ENCODE assay signal across 1 cellular context in the genomic region with DNA sequence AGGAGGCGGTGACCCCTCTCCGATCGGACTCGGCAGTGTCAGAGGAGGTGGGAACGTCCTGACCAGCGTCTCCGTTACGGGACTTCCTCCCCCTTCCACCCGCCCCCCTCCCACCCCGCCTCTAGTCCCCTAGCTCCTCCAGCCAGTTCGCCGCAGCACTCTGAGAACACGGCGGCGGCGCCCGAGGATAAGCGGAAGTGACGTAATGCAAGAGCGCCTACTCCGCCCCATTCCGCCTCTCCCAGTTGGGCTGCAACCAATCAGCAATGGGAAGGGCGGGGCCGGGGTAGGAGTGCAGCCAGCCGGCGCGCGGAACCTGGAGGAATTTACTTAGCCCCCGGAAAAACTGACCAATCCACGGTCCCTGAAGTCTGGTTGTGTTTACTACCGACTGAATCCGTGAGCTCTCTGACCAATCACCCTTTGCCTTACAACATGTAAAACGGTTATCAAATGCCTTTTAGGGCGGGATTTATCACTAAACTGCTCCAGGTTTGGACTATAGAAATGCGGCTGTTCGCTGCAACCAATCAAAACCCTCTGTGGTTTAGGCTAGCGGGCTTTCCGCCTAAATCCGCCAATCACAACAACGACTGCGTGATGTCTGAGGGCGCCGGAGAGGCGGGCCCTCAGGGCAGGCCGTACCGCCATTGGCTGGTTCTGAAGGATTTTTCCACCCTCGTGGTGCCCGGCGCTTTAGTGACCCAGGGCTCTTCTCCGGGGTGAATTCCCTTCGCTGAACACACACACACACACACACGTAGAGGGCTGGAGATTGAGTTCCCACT.
TF ChIP-seq lines count a peak whose summit lies in the region.

A gene with protein sequence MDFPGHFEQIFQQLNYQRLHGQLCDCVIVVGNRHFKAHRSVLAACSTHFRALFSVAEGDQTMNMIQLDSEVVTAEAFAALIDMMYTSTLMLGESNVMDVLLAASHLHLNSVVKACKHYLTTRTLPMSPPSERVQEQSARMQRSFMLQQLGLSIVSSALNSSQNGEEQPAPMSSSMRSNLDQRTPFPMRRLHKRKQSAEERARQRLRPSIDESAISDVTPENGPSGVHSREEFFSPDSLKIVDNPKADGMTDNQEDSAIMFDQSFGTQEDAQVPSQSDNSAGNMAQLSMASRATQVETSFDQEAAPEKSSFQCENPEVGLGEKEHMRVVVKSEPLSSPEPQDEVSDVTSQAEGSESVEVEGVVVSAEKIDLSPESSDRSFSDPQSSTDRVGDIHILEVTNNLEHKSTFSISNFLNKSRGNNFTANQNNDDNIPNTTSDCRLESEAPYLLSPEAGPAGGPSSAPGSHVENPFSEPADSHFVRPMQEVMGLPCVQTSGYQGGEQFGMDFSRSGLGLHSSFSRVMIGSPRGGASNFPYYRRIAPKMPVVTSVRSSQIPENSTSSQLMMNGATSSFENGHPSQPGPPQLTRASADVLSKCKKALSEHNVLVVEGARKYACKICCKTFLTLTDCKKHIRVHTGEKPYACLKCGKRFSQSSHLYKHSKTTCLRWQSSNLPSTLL (minus strand): TSS at position 202 of the 788 bp plus-strand sequence. CDS start 22,899 bp downstream, outside the sequence.

TF ChIP-seq in GM12878, 131 proteins besides CTCF, POLR2A, EP300 and RAD21 (continued from another document and continues in another):
- TF ChIP-seq, protein P1, sequence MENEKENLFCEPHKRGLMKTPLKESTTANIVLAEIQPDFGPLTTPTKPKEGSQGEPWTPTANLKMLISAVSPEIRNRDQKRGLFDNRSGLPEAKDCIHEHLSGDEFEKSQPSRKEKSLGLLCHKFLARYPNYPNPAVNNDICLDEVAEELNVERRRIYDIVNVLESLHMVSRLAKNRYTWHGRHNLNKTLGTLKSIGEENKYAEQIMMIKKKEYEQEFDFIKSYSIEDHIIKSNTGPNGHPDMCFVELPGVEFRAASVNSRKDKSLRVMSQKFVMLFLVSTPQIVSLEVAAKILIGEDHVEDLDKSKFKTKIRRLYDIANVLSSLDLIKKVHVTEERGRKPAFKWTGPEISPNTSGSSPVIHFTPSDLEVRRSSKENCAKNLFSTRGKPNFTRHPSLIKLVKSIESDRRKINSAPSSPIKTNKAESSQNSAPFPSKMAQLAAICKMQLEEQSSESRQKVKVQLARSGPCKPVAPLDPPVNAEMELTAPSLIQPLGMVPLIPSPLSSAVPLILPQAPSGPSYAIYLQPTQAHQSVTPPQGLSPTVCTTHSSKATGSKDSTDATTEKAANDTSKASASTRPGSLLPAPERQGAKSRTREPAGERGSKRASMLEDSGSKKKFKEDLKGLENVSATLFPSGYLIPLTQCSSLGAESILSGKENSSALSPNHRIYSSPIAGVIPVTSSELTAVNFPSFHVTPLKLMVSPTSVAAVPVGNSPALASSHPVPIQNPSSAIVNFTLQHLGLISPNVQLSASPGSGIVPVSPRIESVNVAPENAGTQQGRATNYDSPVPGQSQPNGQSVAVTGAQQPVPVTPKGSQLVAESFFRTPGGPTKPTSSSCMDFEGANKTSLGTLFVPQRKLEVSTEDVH (IDR thresholded peaks at IDR 0.05; ENCODE audit: low read depth, partially characterized antibody): peak; percentile 56
- TF ChIP-seq IKZF1 (conservative IDR thresholded peaks at IDR 0.05): no peak; the same call in 1 of the 2 replicates
- no peak for TF ChIP-seq YY1 (IDR thresholded peaks at IDR 0.05; ENCODE audit: low read depth, low read length)
- TF ChIP-seq RAD51 (IDR thresholded peaks at IDR 0.05): peak; percentile 76
- TF ChIP-seq, protein P2, sequence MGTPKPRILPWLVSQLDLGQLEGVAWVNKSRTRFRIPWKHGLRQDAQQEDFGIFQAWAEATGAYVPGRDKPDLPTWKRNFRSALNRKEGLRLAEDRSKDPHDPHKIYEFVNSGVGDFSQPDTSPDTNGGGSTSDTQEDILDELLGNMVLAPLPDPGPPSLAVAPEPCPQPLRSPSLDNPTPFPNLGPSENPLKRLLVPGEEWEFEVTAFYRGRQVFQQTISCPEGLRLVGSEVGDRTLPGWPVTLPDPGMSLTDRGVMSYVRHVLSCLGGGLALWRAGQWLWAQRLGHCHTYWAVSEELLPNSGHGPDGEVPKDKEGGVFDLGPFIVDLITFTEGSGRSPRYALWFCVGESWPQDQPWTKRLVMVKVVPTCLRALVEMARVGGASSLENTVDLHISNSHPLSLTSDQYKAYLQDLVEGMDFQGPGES (IDR thresholded peaks at IDR 0.05): peak; percentile 93
- peak; percentile 9; the same call in 1 of the 2 replicates for TF ChIP-seq EED (IDR thresholded peaks at IDR 0.05; ENCODE audit: low read depth)
- TF ChIP-seq, protein P3, sequence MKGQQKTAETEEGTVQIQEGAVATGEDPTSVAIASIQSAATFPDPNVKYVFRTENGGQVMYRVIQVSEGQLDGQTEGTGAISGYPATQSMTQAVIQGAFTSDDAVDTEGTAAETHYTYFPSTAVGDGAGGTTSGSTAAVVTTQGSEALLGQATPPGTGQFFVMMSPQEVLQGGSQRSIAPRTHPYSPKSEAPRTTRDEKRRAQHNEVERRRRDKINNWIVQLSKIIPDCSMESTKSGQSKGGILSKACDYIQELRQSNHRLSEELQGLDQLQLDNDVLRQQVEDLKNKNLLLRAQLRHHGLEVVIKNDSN (IDR thresholded peaks at IDR 0.05; ENCODE audit: borderline replicate concordance, extremely low read length, insufficient read depth, low read depth, low read length): peak; percentile 20
- TF ChIP-seq, protein P4, sequence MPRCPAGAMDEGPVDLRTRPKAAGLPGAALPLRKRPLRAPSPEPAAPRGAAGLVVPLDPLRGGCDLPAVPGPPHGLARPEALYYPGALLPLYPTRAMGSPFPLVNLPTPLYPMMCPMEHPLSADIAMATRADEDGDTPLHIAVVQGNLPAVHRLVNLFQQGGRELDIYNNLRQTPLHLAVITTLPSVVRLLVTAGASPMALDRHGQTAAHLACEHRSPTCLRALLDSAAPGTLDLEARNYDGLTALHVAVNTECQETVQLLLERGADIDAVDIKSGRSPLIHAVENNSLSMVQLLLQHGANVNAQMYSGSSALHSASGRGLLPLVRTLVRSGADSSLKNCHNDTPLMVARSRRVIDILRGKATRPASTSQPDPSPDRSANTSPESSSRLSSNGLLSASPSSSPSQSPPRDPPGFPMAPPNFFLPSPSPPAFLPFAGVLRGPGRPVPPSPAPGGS (IDR thresholded peaks at IDR 0.05; ENCODE audit: borderline replicate concordance, insufficient read depth, low read depth, low read length, poor library complexity, severe bottlenecking): no peak
- TF ChIP-seq ZNF207 (IDR thresholded peaks at IDR 0.05; ENCODE audit: borderline replicate concordance): no peak
- no peak for TF ChIP-seq CBX3 (IDR thresholded peaks at IDR 0.05; ENCODE audit: borderline replicate concordance, low read depth)
- TF ChIP-seq RCOR1 (conservative IDR thresholded peaks at IDR 0.05; ENCODE audit: low read depth, low read length): no peak
- TF ChIP-seq, protein P5, sequence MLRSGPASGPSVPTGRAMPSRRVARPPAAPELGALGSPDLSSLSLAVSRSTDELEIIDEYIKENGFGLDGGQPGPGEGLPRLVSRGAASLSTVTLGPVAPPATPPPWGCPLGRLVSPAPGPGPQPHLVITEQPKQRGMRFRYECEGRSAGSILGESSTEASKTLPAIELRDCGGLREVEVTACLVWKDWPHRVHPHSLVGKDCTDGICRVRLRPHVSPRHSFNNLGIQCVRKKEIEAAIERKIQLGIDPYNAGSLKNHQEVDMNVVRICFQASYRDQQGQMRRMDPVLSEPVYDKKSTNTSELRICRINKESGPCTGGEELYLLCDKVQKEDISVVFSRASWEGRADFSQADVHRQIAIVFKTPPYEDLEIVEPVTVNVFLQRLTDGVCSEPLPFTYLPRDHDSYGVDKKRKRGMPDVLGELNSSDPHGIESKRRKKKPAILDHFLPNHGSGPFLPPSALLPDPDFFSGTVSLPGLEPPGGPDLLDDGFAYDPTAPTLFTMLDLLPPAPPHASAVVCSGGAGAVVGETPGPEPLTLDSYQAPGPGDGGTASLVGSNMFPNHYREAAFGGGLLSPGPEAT (IDR thresholded peaks at IDR 0.05; ENCODE audit: low read depth): peak; percentile 69; the same call in 1 of the 2 replicates
- no peak for TF ChIP-seq ETV6 (conservative IDR thresholded peaks at IDR 0.05 in 1 of 2, IDR thresholded peaks at IDR 0.05 in 1 of 2; ENCODE audit: borderline replicate concordance in 1 of 2, low read depth in 1 of 2)
- 0 out of 2 replicates have a peak, but pooled peaks have one; percentile 10 for TF ChIP-seq IRF4 (IDR thresholded peaks at IDR 0.05; ENCODE audit: low read depth, low read length)
- no peak for TF ChIP-seq POLR2AphosphoS2 (IDR thresholded peaks at IDR 0.05; ENCODE audit: low read depth, low read length)
- TF ChIP-seq HDGF (IDR thresholded peaks at IDR 0.05): no peak
- no peak for TF ChIP-seq DPF2 (IDR thresholded peaks at IDR 0.05)
- TF ChIP-seq, protein P6, sequence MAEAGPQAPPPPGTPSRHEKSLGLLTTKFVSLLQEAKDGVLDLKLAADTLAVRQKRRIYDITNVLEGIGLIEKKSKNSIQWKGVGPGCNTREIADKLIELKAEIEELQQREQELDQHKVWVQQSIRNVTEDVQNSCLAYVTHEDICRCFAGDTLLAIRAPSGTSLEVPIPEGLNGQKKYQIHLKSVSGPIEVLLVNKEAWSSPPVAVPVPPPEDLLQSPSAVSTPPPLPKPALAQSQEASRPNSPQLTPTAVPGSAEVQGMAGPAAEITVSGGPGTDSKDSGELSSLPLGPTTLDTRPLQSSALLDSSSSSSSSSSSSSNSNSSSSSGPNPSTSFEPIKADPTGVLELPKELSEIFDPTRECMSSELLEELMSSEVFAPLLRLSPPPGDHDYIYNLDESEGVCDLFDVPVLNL (IDR thresholded peaks at IDR 0.05; ENCODE audit: low read depth, low read length): no peak; the same call in 1 of the 2 replicates
- no peak for TF ChIP-seq CHD1 (IDR thresholded peaks at IDR 0.05; ENCODE audit: low read depth, low read length)
- TF ChIP-seq SMAD5 (IDR thresholded peaks at IDR 0.05; ENCODE audit: low read depth): peak; percentile 77; the same call in 1 of the 2 replicates
- TF ChIP-seq, protein P7, sequence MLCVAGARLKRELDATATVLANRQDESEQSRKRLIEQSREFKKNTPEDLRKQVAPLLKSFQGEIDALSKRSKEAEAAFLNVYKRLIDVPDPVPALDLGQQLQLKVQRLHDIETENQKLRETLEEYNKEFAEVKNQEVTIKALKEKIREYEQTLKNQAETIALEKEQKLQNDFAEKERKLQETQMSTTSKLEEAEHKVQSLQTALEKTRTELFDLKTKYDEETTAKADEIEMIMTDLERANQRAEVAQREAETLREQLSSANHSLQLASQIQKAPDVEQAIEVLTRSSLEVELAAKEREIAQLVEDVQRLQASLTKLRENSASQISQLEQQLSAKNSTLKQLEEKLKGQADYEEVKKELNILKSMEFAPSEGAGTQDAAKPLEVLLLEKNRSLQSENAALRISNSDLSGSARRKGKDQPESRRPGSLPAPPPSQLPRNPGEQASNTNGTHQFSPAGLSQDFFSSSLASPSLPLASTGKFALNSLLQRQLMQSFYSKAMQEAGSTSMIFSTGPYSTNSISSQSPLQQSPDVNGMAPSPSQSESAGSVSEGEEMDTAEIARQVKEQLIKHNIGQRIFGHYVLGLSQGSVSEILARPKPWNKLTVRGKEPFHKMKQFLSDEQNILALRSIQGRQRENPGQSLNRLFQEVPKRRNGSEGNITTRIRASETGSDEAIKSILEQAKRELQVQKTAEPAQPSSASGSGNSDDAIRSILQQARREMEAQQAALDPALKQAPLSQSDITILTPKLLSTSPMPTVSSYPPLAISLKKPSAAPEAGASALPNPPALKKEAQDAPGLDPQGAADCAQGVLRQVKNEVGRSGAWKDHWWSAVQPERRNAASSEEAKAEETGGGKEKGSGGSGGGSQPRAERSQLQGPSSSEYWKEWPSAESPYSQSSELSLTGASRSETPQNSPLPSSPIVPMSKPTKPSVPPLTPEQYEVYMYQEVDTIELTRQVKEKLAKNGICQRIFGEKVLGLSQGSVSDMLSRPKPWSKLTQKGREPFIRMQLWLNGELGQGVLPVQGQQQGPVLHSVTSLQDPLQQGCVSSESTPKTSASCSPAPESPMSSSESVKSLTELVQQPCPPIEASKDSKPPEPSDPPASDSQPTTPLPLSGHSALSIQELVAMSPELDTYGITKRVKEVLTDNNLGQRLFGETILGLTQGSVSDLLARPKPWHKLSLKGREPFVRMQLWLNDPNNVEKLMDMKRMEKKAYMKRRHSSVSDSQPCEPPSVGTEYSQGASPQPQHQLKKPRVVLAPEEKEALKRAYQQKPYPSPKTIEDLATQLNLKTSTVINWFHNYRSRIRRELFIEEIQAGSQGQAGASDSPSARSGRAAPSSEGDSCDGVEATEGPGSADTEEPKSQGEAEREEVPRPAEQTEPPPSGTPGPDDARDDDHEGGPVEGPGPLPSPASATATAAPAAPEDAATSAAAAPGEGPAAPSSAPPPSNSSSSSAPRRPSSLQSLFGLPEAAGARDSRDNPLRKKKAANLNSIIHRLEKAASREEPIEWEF (IDR thresholded peaks at IDR 0.05; ENCODE audit: insufficient replicate concordance, low read depth, low read length): no peak
- 0 out of 2 replicates have a peak, but pooled peaks have one; percentile 30 for TF ChIP-seq MEF2A (IDR thresholded peaks at IDR 0.05; ENCODE audit: insufficient read depth, low read depth, low read length)
- TF ChIP-seq, protein P8, sequence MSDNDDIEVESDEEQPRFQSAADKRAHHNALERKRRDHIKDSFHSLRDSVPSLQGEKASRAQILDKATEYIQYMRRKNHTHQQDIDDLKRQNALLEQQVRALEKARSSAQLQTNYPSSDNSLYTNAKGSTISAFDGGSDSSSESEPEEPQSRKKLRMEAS (IDR thresholded peaks at IDR 0.05; ENCODE audit: low read depth, low read length): peak; percentile 87
- TF ChIP-seq, protein P9, sequence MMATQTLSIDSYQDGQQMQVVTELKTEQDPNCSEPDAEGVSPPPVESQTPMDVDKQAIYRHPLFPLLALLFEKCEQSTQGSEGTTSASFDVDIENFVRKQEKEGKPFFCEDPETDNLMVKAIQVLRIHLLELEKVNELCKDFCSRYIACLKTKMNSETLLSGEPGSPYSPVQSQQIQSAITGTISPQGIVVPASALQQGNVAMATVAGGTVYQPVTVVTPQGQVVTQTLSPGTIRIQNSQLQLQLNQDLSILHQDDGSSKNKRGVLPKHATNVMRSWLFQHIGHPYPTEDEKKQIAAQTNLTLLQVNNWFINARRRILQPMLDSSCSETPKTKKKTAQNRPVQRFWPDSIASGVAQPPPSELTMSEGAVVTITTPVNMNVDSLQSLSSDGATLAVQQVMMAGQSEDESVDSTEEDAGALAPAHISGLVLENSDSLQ (IDR thresholded peaks at IDR 0.05): peak; percentile 90
- TF ChIP-seq SMARCA5 (IDR thresholded peaks at IDR 0.05): no peak
- TF ChIP-seq, protein P10, sequence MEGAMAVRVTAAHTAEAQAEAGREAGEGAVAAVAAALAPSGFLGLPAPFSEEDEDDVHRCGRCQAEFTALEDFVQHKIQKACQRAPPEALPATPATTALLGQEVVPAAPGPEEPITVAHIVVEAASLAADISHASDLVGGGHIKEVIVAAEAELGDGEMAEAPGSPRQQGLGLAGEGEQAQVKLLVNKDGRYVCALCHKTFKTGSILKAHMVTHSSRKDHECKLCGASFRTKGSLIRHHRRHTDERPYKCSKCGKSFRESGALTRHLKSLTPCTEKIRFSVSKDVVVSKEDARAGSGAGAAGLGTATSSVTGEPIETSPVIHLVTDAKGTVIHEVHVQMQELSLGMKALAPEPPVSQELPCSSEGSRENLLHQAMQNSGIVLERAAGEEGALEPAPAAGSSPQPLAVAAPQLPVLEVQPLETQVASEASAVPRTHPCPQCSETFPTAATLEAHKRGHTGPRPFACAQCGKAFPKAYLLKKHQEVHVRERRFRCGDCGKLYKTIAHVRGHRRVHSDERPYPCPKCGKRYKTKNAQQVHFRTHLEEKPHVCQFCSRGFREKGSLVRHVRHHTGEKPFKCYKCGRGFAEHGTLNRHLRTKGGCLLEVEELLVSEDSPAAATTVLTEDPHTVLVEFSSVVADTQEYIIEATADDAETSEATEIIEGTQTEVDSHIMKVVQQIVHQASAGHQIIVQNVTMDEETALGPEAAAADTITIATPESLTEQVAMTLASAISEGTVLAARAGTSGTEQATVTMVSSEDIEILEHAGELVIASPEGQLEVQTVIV (IDR thresholded peaks at IDR 0.05; ENCODE audit: borderline replicate concordance, partially characterized antibody): peak; percentile 29
- peak; percentile 65; the same call in 1 of the 2 replicates for TF ChIP-seq PAX5 (IDR thresholded peaks at IDR 0.05; ENCODE audit: borderline replicate concordance, low read depth, low read length)
- TF ChIP-seq ATF7 (IDR thresholded peaks at IDR 0.05; ENCODE audit: low read depth): peak; percentile 99
- no peak for TF ChIP-seq EZH2 (IDR thresholded peaks at IDR 0.05; ENCODE audit: borderline replicate concordance, control insufficient read depth, low read depth, low read length)
